28 cellular contexts compared by ENCODE assay signal in the genomic region with DNA sequence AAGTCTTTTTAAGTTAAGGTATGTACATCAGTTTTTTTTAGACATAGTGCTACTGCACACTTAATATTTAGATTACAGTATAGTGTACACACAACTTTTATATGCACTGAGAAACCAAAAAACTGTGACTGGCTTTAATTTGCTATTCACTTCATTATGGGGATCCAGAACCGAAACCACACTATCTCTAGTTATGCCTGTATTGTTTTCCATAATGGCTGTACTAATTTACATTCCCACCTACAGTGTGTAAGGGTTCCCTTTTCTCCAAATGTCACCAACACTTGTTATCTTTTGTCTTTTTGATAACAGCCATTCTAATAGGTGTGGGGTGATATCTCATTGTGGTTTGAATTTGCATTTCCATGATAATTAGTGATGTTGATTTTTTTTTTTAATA.
"Had no signal": no experiment of that assay in that cellular context is flagged by ENCODE, and none has a peak within 500 bp of the region (broad histone marks: within the 10 kb centered on the region; RNA-seq: fewer than 3 reads in every experiment).

No MANE protein-coding gene starts in this region.

- H3K4me1 ChIP-seq: stomach, suprapubic skin, testis, thyroid gland, tibial artery, tibial nerve, transverse colon, upper lobe of right lung, uterus, vagina had no signal

- H3K27me3 Mint-ChIP-seq: type B pancreatic cell had no signal

- H3K27me3 ChIP-seq: stomach, suprapubic skin, testis, thyroid gland, tibial artery, tibial nerve, transverse colon, upper lobe of left lung, upper lobe of right lung, uterus, vagina had no signal

- DNase-seq: stimulated activated CD4-positive, alpha-beta T cell treated with anti-CD3 and anti-CD28 coated beads, Interleukin-2, amount 100 ng/mL, for 48 hours; stimulated activated CD4-positive, alpha-beta T cell treated with anti-CD3 and anti-CD28 coated beads, Interleukin-4, amount 100 ng/mL, for 1 hour; stimulated activated CD4-positive, alpha-beta T cell treated with anti-CD3 and anti-CD28 coated beads, Interleukin-4, amount 100 ng/mL, for 24 hours; stimulated activated CD4-positive, alpha-beta T cell treated with anti-CD3 and anti-CD28 coated beads, Interleukin-4, amount 100 ng/mL, for 4 hours; stimulated activated CD8-positive, alpha-beta memory T cell treated with anti-CD3 and anti-CD28 coated beads, Interleukin-4, amount 100 ng/mL, for 48 hours; stimulated activated naive CD4-positive, alpha-beta T cell; stimulated activated naive CD4-positive, alpha-beta T cell treated with Interleukin-2 at 50 U/mL for 16 hours; stimulated activated naive CD8-positive, alpha-beta T cell treated with anti-CD3 and anti-CD28 coated beads, Interleukin-15, amount 100 ng/mL, for 72 hours; stimulated activated naive CD8-positive, alpha-beta T cell treated with anti-CD3 and anti-CD28 coated beads, Interleukin-15, Interleukin-2, amounts not matched to agents 100 U/mL and 50 U/mL, for 24 hours; stomach; substantia nigra; testis; thyroid gland; tibial artery; transverse colon; trophoblast cell; upper lobe of left lung; upper lobe of right lung; uterus had no signal

- H3K36me3 Mint-ChIP-seq: stimulated activated effector memory CD8-positive, alpha-beta T cell treated with anti-CD3 and anti-CD28 coated beads, Interleukin-12 subunit alpha, Interleukin-12 subunit beta, amount 100 ng/mL, for 72 hours; stimulated activated memory B cell treated with anti-CD40 and anti-IgM and Interleukin-4, amounts not matched to agents 10 μg/mL and 1 μg/mL and 100 μg/mL, for 72 hours had no signal

- H3K4me3 ChIP-seq: stomach, suprapubic skin, testis, thoracic aorta, thyroid gland, tibial artery, tibial nerve, transverse colon, upper lobe of left lung, upper lobe of right lung, uterus, vagina had no signal

- H3K27ac Mint-ChIP-seq: stimulated activated effector memory CD8-positive, alpha-beta T cell treated with anti-CD3 and anti-CD28 coated beads, Interleukin-12 subunit alpha, Interleukin-12 subunit beta, amount 100 ng/mL, for 72 hours; stimulated activated memory B cell treated with anti-CD40 and anti-IgM and Interleukin-4, amounts not matched to agents 10 μg/mL and 1 μg/mL and 100 μg/mL, for 72 hours; stimulated activated naive CD8-positive, alpha-beta T cell treated with anti-CD3 and anti-CD28 coated beads, Interleukin-15, amount 100 ng/mL, for 72 hours; stimulated activated naive CD8-positive, alpha-beta T cell treated with anti-CD3 and anti-CD28 coated beads, Interleukin-15, Interleukin-2, amounts not matched to agents 100 ng/mL and 50 ng/mL, for 24 hours; type B pancreatic cell had no signal

- H3K4me3 Mint-ChIP-seq: stimulated activated effector memory CD8-positive, alpha-beta T cell treated with anti-CD3 and anti-CD28 coated beads, Interleukin-12 subunit alpha, Interleukin-12 subunit beta, amount 100 ng/mL, for 72 hours; stimulated activated memory B cell treated with anti-CD40 and anti-IgM and Interleukin-4, amounts not matched to agents 10 μg/mL and 1 μg/mL and 100 μg/mL, for 72 hours; stimulated activated naive CD8-positive, alpha-beta T cell treated with anti-CD3 and anti-CD28 coated beads, Interleukin-15, amount 100 ng/mL, for 72 hours; stimulated activated naive CD8-positive, alpha-beta T cell treated with anti-CD3 and anti-CD28 coated beads, Interleukin-15, Interleukin-2, amounts not matched to agents 100 ng/mL and 50 ng/mL, for 24 hours; type B pancreatic cell had no signal

- H3K9me3 Mint-ChIP-seq: stimulated activated effector memory CD8-positive, alpha-beta T cell treated with anti-CD3 and anti-CD28 coated beads, Interleukin-12 subunit alpha, Interleukin-12 subunit beta, amount 100 ng/mL, for 72 hours; stimulated activated memory B cell treated with anti-CD40 and anti-IgM and Interleukin-4, amounts not matched to agents 10 μg/mL and 1 μg/mL and 100 μg/mL, for 72 hours; stimulated activated naive CD8-positive, alpha-beta T cell treated with anti-CD3 and anti-CD28 coated beads, Interleukin-15, amount 100 ng/mL, for 72 hours; stimulated activated naive CD8-positive, alpha-beta T cell treated with anti-CD3 and anti-CD28 coated beads, Interleukin-15, Interleukin-2, amounts not matched to agents 100 ng/mL and 50 ng/mL, for 24 hours; type B pancreatic cell had no signal

- ATAC-seq: stimulated activated effector memory CD8-positive, alpha-beta T cell treated with anti-CD3 and anti-CD28 coated beads, Interleukin-12 subunit alpha, Interleukin-12 subunit beta, amount 100 ng/mL, for 72 hours; stimulated activated memory B cell treated with anti-CD40 and anti-IgM and Interleukin-4, amounts not matched to agents 10 μg/mL and 1 μg/mL and 100 μg/mL, for 72 hours; stimulated activated naive CD8-positive, alpha-beta T cell treated with anti-CD3 and anti-CD28 coated beads, Interleukin-15, amount 100 ng/mL, for 72 hours; stimulated activated naive CD8-positive, alpha-beta T cell treated with anti-CD3 and anti-CD28 coated beads, Interleukin-15, Interleukin-2, amounts not matched to agents 100 U/mL and 50 U/mL, for 24 hours; upper lobe of right lung had no signal

- H3K36me3 ChIP-seq: stomach, suprapubic skin, thoracic aorta, thyroid gland, tibial artery, tibial nerve, transverse colon, upper lobe of left lung, upper lobe of right lung, uterus, vagina had no signal

- H3K4me1 Mint-ChIP-seq: stimulated activated effector memory CD8-positive, alpha-beta T cell treated with anti-CD3 and anti-CD28 coated beads, Interleukin-12 subunit alpha, Interleukin-12 subunit beta, amount 100 ng/mL, for 72 hours; stimulated activated naive CD8-positive, alpha-beta T cell treated with anti-CD3 and anti-CD28 coated beads, Interleukin-15, amount 100 ng/mL, for 72 hours had no signal

- FAIRE-seq: urothelium cell line had no signal

- H3K27ac ChIP-seq: stomach, suprapubic skin, testis, thoracic aorta, thyroid gland, tibial artery, tibial nerve, transverse colon, upper lobe of left lung, upper lobe of right lung, uterus, vagina had no signal

- H3K9me3 ChIP-seq: stomach, suprapubic skin, testis, thoracic aorta, thyroid gland, tibial artery, tibial nerve, transverse colon, upper lobe of left lung, upper lobe of right lung, uterus, vagina had no signal
